ENCODE assay signal across 32 cellular contexts in the genomic region with DNA sequence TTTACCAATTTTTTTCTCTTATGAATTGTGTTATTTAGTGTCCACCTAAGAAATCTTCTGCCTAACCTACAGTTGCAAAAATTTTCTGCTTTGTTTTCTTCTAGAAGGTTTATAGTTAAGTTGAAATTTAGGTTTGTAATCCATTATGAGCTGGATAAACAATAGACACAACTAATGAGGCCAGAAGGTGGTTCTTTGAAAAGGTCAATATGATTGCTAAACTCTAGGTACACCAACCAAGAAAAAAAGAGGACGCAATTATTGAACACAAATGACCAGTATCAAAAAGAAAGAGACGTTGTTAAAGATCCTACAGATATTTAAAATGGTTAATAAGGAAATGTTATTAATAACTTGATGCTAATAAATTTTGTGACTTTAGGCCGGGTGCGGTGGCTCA. TPM values are rescaled to one million over a fixed set of nuclear protein-coding genes. Genes with fewer than 3 reads are reported as not detected.
"Had no signal": no experiment of that assay in that cellular context is flagged by ENCODE, and none has a peak within 500 bp of the region (broad histone marks: within the 10 kb centered on the region; RNA-seq: fewer than 3 reads in every experiment).

No MANE protein-coding gene starts in this region.

- H3K27ac Mint-ChIP-seq: activated B cell treated with CpG ODN at 0.5 μM for 24 hours; activated CD4-positive, alpha-beta memory T cell treated with anti-CD3 and anti-CD28 coated beads for 36 hours; activated CD4-positive, alpha-beta T cell treated with anti-CD3 and anti-CD28 coated beads, Interleukin-2, amount 10 ng/mL, durations not matched to agents 24 days and 14 days; activated CD8-positive, alpha-beta T cell treated with anti-CD3 and anti-CD28 coated beads for 36 hours; activated naive CD4-positive, alpha-beta T cell treated with anti-CD3 and anti-CD28 coated beads, Interleukin-2, amount 10 ng/mL, durations not matched to agents 7 days and 5 days; activated naive CD8-positive, alpha-beta T cell; activated T-cell treated with anti-CD3 and anti-CD28 coated beads, Interleukin-2, amount 50 U/mL, for 24 hours; activated T-helper 1 cell treated with anti-CD3 and anti-CD28 coated beads, Interleukin-12 subunit alpha, Interleukin-12 subunit beta, Interleukin-2, Interleukin-4 antibody, amounts not matched to agents 30 ng/mL and 10 ng/mL and 1 ng/mL, durations not matched to agents 14 hours and 24 hours and 36 hours; activated T-helper 17 cell treated with anti-CD3 and anti-CD28 coated beads, Interleukin-2, amount 50 U/mL, for 72 hours; brain; T-helper 1 cell treated with Interleukin-12 subunit alpha and Interleukin-12 subunit beta and Interleukin-4 antibody, amounts not matched to agents 30 μg/mL and 1 μg/mL, for 36 hours; T-helper 2 cell treated with Interferon-gamma antibody and Interleukin-4, amounts not matched to agents 5 μg/mL and 100 μg/mL, for 36 hours had no signal

- H3K27me3 Mint-ChIP-seq: activated B cell treated with CpG ODN at 0.5 μM for 24 hours; activated CD4-positive, alpha-beta memory T cell treated with anti-CD3 and anti-CD28 coated beads for 36 hours; activated CD4-positive, alpha-beta T cell treated with anti-CD3 and anti-CD28 coated beads, Interleukin-2, amount 10 ng/mL, durations not matched to agents 24 days and 14 days; activated CD8-positive, alpha-beta T cell treated with anti-CD3 and anti-CD28 coated beads for 36 hours; activated naive CD4-positive, alpha-beta T cell treated with anti-CD3 and anti-CD28 coated beads, Interleukin-2, amount 10 ng/mL, durations not matched to agents 7 days and 5 days; activated naive CD8-positive, alpha-beta T cell; activated T-cell treated with anti-CD3 and anti-CD28 coated beads, Interleukin-2, amount 50 U/mL, for 24 hours; activated T-helper 17 cell treated with anti-CD3 and anti-CD28 coated beads, Interleukin-2, amount 50 U/mL, for 72 hours; brain; central memory CD8-positive, alpha-beta T cell had no signal

- DNase-seq: activated B cell treated with CpG ODN at 0.5 μM for 24 hours; activated CD4-positive, alpha-beta memory T cell treated with anti-CD3 and anti-CD28 coated beads for 36 hours; activated CD4-positive, alpha-beta T cell treated with anti-CD3 and anti-CD28 coated beads for 4 hours; activated CD4-positive, alpha-beta T cell treated with anti-CD3 and anti-CD28 coated beads, Interleukin-2, amount 10 ng/mL, durations not matched to agents 24 days and 14 days; activated CD4-positive, alpha-beta T cell treated with anti-CD3 and anti-CD28 coated beads, Interleukin-2, amount 50 U/mL, for 1 hour; activated CD4-positive, alpha-beta T cell treated with anti-CD3 and anti-CD28 coated beads, Interleukin-2, amount 50 U/mL, for 4 hours; activated CD4-positive, CD25-positive, alpha-beta regulatory T cell treated with anti-CD3 and anti-CD28 coated beads, Interleukin-2, amount 50 U/mL, for 72 hours; activated CD8-positive, alpha-beta memory T cell treated with anti-CD3 and anti-CD28 coated beads, Interleukin-2, amount 50 U/mL, for 4 hours; activated CD8-positive, alpha-beta T cell treated with anti-CD3 and anti-CD28 coated beads for 36 hours; activated effector memory CD4-positive, alpha-beta T cell treated with Interleukin-2 at 50 U/mL for 16 hours; activated gamma-delta T cell; activated naive CD4-positive, alpha-beta T cell treated with anti-CD3 and anti-CD28 coated beads, Interleukin-2, amount 10 ng/mL, durations not matched to agents 7 days and 5 days; activated naive CD4-positive, alpha-beta T cell treated with Interleukin-2 at 50 U/mL for 16 hours; activated T-cell treated with anti-CD3 and anti-CD28 coated beads, Interleukin-2, amount 50 U/mL, for 24 hours; activated T-cell treated with anti-CD3 and anti-CD28 coated beads, Interleukin-2, amount 50 U/mL, for 48 hours; amygdala; anterior cingulate cortex; caudate nucleus; cerebellar nuclear complex; T-helper 1 cell; T-helper 2 cell; T-helper 9 cell had no signal

- H3K9me3 Mint-ChIP-seq: activated B cell treated with CpG ODN at 0.5 μM for 24 hours; activated CD4-positive, alpha-beta memory T cell treated with anti-CD3 and anti-CD28 coated beads for 36 hours; activated CD4-positive, alpha-beta T cell treated with anti-CD3 and anti-CD28 coated beads, Interleukin-2, amount 10 ng/mL, durations not matched to agents 24 days and 14 days; activated CD8-positive, alpha-beta T cell treated with anti-CD3 and anti-CD28 coated beads for 36 hours; activated naive CD4-positive, alpha-beta T cell treated with anti-CD3 and anti-CD28 coated beads, Interleukin-2, amount 10 ng/mL, durations not matched to agents 7 days and 5 days; activated T-cell treated with anti-CD3 and anti-CD28 coated beads, Interleukin-2, amount 50 U/mL, for 24 hours; activated T-helper 1 cell treated with anti-CD3 and anti-CD28 coated beads, Interleukin-12 subunit alpha, Interleukin-12 subunit beta, Interleukin-2, Interleukin-4 antibody, amounts not matched to agents 30 ng/mL and 10 ng/mL and 1 ng/mL, durations not matched to agents 14 hours and 24 hours and 36 hours; activated T-helper 17 cell treated with anti-CD3 and anti-CD28 coated beads, Interleukin-2, amount 50 U/mL, for 72 hours; brain; central memory CD8-positive, alpha-beta T cell; T-helper 1 cell treated with Interleukin-12 subunit alpha and Interleukin-12 subunit beta and Interleukin-4 antibody, amounts not matched to agents 30 μg/mL and 1 μg/mL, for 36 hours; T-helper 2 cell treated with Interferon-gamma antibody and Interleukin-4, amounts not matched to agents 5 μg/mL and 100 μg/mL, for 36 hours had no signal

- H3K4me3 Mint-ChIP-seq: activated B cell treated with CpG ODN at 0.5 μM for 24 hours; activated CD4-positive, alpha-beta memory T cell treated with anti-CD3 and anti-CD28 coated beads for 36 hours; activated CD4-positive, alpha-beta T cell treated with anti-CD3 and anti-CD28 coated beads, Interleukin-2, amount 10 ng/mL, durations not matched to agents 24 days and 14 days; activated CD8-positive, alpha-beta T cell treated with anti-CD3 and anti-CD28 coated beads for 36 hours; activated naive CD4-positive, alpha-beta T cell treated with anti-CD3 and anti-CD28 coated beads, Interleukin-2, amount 10 ng/mL, durations not matched to agents 7 days and 5 days; activated naive CD8-positive, alpha-beta T cell; activated T-cell treated with anti-CD3 and anti-CD28 coated beads, Interleukin-2, amount 50 U/mL, for 24 hours; activated T-helper 1 cell treated with anti-CD3 and anti-CD28 coated beads, Interleukin-12 subunit alpha, Interleukin-12 subunit beta, Interleukin-2, Interleukin-4 antibody, amounts not matched to agents 30 ng/mL and 10 ng/mL and 1 ng/mL, durations not matched to agents 14 hours and 24 hours and 36 hours; activated T-helper 17 cell treated with anti-CD3 and anti-CD28 coated beads, Interleukin-2, amount 50 U/mL, for 72 hours; brain; central memory CD8-positive, alpha-beta T cell; T-helper 1 cell treated with Interleukin-12 subunit alpha and Interleukin-12 subunit beta and Interleukin-4 antibody, amounts not matched to agents 30 μg/mL and 1 μg/mL, for 36 hours; T-helper 2 cell treated with Interferon-gamma antibody and Interleukin-4, amounts not matched to agents 5 μg/mL and 100 μg/mL, for 36 hours had no signal

- H3K4me1 Mint-ChIP-seq: activated B cell treated with CpG ODN at 0.5 μM for 24 hours; activated T-helper 17 cell treated with anti-CD3 and anti-CD28 coated beads, Interleukin-2, amount 50 U/mL, for 72 hours; brain; central memory CD8-positive, alpha-beta T cell had no signal

- ATAC-seq: activated CD8-positive, alpha-beta T cell treated with anti-CD3 and anti-CD28 coated beads for 36 hours; activated T-helper 17 cell treated with anti-CD3 and anti-CD28 coated beads, Interleukin-2, amount 50 U/mL, for 72 hours had no signal

RNA-seq across cellular contexts. Expression of gene CHRNA10, which starts 16.2 kb away (rescaled TPM):
- total RNA-seq: ascending aorta had no signal

RNA-seq across cellular contexts. Expression of gene ART1, which starts 42.5 kb away (rescaled TPM):
- total RNA-seq: activated B cell treated with CpG ODN at 0.5 μM for 24 hours; activated CD4-positive, alpha-beta memory T cell treated with anti-CD3 and anti-CD28 coated beads for 36 hours; activated CD4-positive, alpha-beta T cell treated with anti-CD3 and anti-CD28 coated beads, Interleukin-2, amount 10 ng/mL, durations not matched to agents 24 days and 14 days; activated CD8-positive, alpha-beta memory T cell treated with anti-CD3 and anti-CD28 coated beads for 36 hours; activated CD8-positive, alpha-beta T cell treated with anti-CD3 and anti-CD28 coated beads for 36 hours; activated T-helper 1 cell treated with anti-CD3 and anti-CD28 coated beads, Interleukin-12 subunit alpha, Interleukin-12 subunit beta, Interleukin-2, Interleukin-4 antibody, amounts not matched to agents 30 ng/mL and 10 ng/mL and 1 ng/mL, durations not matched to agents 14 hours and 24 hours and 36 hours; activated T-helper 17 cell treated with anti-CD3 and anti-CD28 coated beads, Interleukin-2, amount 50 U/mL, for 72 hours; bronchial epithelial cell had no signal

RNA-seq across cellular contexts. Expression of gene ART5, which starts 45.6 kb away (rescaled TPM):
- total RNA-seq: activated B cell treated with CpG ODN at 0.5 μM for 24 hours; activated CD4-positive, alpha-beta memory T cell treated with anti-CD3 and anti-CD28 coated beads for 36 hours; activated CD4-positive, alpha-beta T cell treated with anti-CD3 and anti-CD28 coated beads, Interleukin-2, amount 10 ng/mL, durations not matched to agents 24 days and 14 days; activated CD8-positive, alpha-beta memory T cell treated with anti-CD3 and anti-CD28 coated beads for 36 hours; activated CD8-positive, alpha-beta T cell treated with anti-CD3 and anti-CD28 coated beads for 36 hours; activated T-helper 1 cell treated with anti-CD3 and anti-CD28 coated beads, Interleukin-12 subunit alpha, Interleukin-12 subunit beta, Interleukin-2, Interleukin-4 antibody, amounts not matched to agents 30 ng/mL and 10 ng/mL and 1 ng/mL, durations not matched to agents 14 hours and 24 hours and 36 hours; activated T-helper 17 cell treated with anti-CD3 and anti-CD28 coated beads, Interleukin-2, amount 50 U/mL, for 72 hours; ascending aorta; bronchial epithelial cell had no signal
